9 cellular contexts compared by ENCODE assay signal in the genomic region with DNA sequence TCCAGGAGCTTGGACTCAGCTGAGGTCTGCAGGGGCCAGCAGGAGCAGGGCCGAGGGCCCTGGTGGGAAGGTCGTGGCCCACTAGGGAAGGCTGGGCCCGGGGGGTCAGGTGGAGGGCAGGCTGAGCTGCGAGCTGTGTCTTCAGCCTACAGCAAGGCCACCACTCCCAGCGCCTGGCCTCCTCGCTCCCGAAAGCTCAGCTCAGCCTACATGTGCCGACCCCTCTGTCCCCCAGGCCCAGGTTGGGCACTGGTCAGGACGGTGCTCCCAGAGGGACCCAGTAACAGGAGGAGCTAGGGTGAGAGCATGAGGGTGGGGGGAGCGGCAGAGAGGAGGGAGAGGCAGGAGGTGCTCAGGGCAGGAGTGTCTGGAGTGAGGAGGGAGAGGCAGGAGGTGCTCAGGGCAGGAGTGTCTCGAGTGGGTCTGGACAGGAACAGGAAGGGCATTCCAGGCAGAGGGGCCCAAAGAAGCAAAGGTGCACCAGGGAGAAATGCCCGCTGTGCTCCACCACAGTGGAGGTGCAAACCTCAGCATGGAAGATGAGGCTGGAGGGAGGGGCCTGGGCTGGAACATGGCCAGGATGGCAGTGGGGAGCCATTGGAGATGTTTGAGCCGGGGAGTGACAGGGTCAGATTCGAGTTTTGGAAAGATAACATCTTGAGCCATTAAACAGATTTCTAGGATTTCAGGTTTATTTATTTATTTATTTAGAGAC. TPM values are rescaled to one million over a fixed set of nuclear protein-coding genes. Genes with fewer than 3 reads are reported as not detected.
DNase-seq lines count a peak whose midpoint lies in the region; ATAC-seq and TF ChIP-seq lines count a peak whose summit lies in the region.
"Had no signal": no experiment of that assay in that cellular context is flagged by ENCODE, and none has a peak within 500 bp of the region (broad histone marks: within the 10 kb centered on the region; RNA-seq: fewer than 3 reads in every experiment).

No MANE protein-coding gene starts in this region.

- peaks cover 5 to 19% (median 16%) of the 10 kb centered on the region in 7 donors for H3K4me1 Mint-ChIP-seq in naive thymus-derived CD4-positive, alpha-beta T cell

- ATAC-seq in naive thymus-derived CD4-positive, alpha-beta T cell = no peak
- ATAC-seq in GM21619 (IDR thresholded peaks at IDR 0.05; ENCODE audit: unreplicated experiment) = no peak
- no peak for ATAC-seq in GM19455 (IDR thresholded peaks at IDR 0.05; ENCODE audit: unreplicated experiment)

- H3K4me3 ChIP-seq in ACC112 (ENCODE audit: low read depth, low read length) (peak overlapping the region; percentile 97), HUES64 (ENCODE audit: low read length) (peak overlapping the region; percentile 63), colonic mucosa (peak overlapping the region; percentile 75)
- peak overlapping the region; percentile 67 for H3K4me3 ChIP-seq in naive thymus-derived CD4-positive, alpha-beta T cell (ENCODE audit: low read length)

- no peaks in the 10 kb centered on the region for H3K79me2 ChIP-seq in ACC112 (ENCODE audit: control insufficient read depth, insufficient read depth, low read length, unreplicated experiment)

- no peak overlapping the region for H2AFZ ChIP-seq in ACC112 (ENCODE audit: low read length, unreplicated experiment)

- H3K9me3 ChIP-seq in HUES64 (ENCODE audit: insufficient read depth, low read depth, low read length) = peaks cover 6% of the 10 kb centered on the region; the same call in 1 of the 2 replicates
- no peaks in the 10 kb centered on the region for H3K9me3 ChIP-seq in colonic mucosa
- no peaks in the 10 kb centered on the region for H3K9me3 ChIP-seq in naive thymus-derived CD4-positive, alpha-beta T cell (ENCODE audit: control insufficient read depth in 2 of 3, low read length in 3 of 3)

- H3K36me3 Mint-ChIP-seq in naive thymus-derived CD4-positive, alpha-beta T cell = no peaks in the 10 kb centered on the region

- H3K27ac ChIP-seq in ACC112 (ENCODE audit: low read depth, low read length) = no peak overlapping the region
- no peak overlapping the region for H3K27ac ChIP-seq in HUES64 (ENCODE audit: low read depth, low read length)
- H3K27ac ChIP-seq in colonic mucosa = peak overlapping the region; percentile 93
- peak overlapping the region; percentile 87 for H3K27ac ChIP-seq in naive thymus-derived CD4-positive, alpha-beta T cell (ENCODE audit: low read depth, low read length)

- H3K9me3 Mint-ChIP-seq in naive thymus-derived CD4-positive, alpha-beta T cell = peaks cover 0 to 3% (median 0%) of the 10 kb centered on the region in 11 donors

- H3K9ac ChIP-seq in HUES64 (ENCODE audit: low read depth, low read length) (no peak overlapping the region), colonic mucosa (ENCODE audit: low read depth in 2 of 2, low read length in 2 of 2) (peak overlapping the region; percentile 69 to 87)

- CTCF ChIA-PET in naive thymus-derived CD4-positive, alpha-beta T cell (lab: Charles Lee) = interaction anchor here (0.7 kb wide), 1 partner anchor 38 kb away, joined by 3 read pairs; no protein-coding TSS in a partner anchor

- WGBS in HUES64 = 76% methylated on average over 13 of the region's 14 CpGs

- intact Hi-C loops in colonic mucosa (cut with DNase I) = loop anchor here (10.0 kb wide), 1 partner anchor 190 kb away; no protein-coding TSS in a partner anchor
- intact Hi-C loops in naive thymus-derived CD4-positive, alpha-beta T cell (cut with micrococcal nuclease) = loop anchor here in 1 of 2 donors (5.0 to 10.0 kb wide), 6 partner anchors 73 to 433 kb away; partner anchors contain the start of genes BRF1, JAG2, NUDT14 and TEDC1

- DNase-seq in colonic mucosa (no peak), putamen (ENCODE audit: low spot score) (no peak)
- peak in 1 of 9 donors; percentile 11 for DNase-seq in naive thymus-derived CD4-positive, alpha-beta T cell
- no peak for DNase-seq in activated effector memory CD4-positive, alpha-beta T cell treated with Interleukin-2 at 50 U/mL for 16 hours

- H3K27ac Mint-ChIP-seq in naive thymus-derived CD4-positive, alpha-beta T cell = peak overlapping the region in 8 of 9 donors; percentile 41 to 77 (median 62)

- H3K27me3 ChIP-seq in ACC112 (ENCODE audit: insufficient read depth, low read length) (peaks cover under 1% of the 10 kb centered on the region; the same call in 1 of the 2 replicates), HUES64 (ENCODE audit: insufficient read depth, low read length) (peaks cover 26% of the 10 kb centered on the region), colonic mucosa (no peaks in the 10 kb centered on the region)
- H3K27me3 ChIP-seq in naive thymus-derived CD4-positive, alpha-beta T cell (ENCODE audit: control insufficient read depth in 2 of 2, insufficient read depth in 2 of 2, low read length in 2 of 2) = no peaks in the 10 kb centered on the region

- peaks cover 34% of the 10 kb centered on the region for H3K4me1 ChIP-seq in ACC112 (ENCODE audit: control insufficient read depth, insufficient read depth, low read length, unreplicated experiment)
- H3K4me1 ChIP-seq in HUES64 (ENCODE audit: insufficient read depth, low read length) = 0 out of 2 replicates have a peak, but pooled peaks cover 13% of the 10 kb centered on the region
- H3K4me1 ChIP-seq in colonic mucosa = peaks cover 18% of the 10 kb centered on the region
- peaks cover 14 to 15% of the 10 kb centered on the region in 2 donors for H3K4me1 ChIP-seq in naive thymus-derived CD4-positive, alpha-beta T cell (ENCODE audit: control insufficient read depth in 2 of 2, insufficient read depth in 2 of 2, low read length in 2 of 2)

- TF ChIP-seq CTCF in colonic mucosa (IDR thresholded peaks at IDR 0.05) = no peak

- POLR2A ChIA-PET in naive thymus-derived CD4-positive, alpha-beta T cell (lab: Charles Lee) = interaction anchor here (0.6 to 1.1 kb wide), 3 partner anchors 14 to 73 kb away, joined by 3 read pairs; partner anchors contain the start of genes CDCA4 and GPR132

- H3K36me3 ChIP-seq in ACC112 (ENCODE audit: insufficient read depth, low read length) (no peaks in the 10 kb centered on the region), HUES64 (ENCODE audit: insufficient read depth, low read length) (no peaks in the 10 kb centered on the region), colonic mucosa (no peaks in the 10 kb centered on the region)
- H3K36me3 ChIP-seq in naive thymus-derived CD4-positive, alpha-beta T cell (ENCODE audit: control insufficient read depth in 2 of 3, insufficient read depth in 3 of 3, low read length in 3 of 3) = no peaks in the 10 kb centered on the region

- peaks cover 0 to 5% (median 0%) of the 10 kb centered on the region in 5 donors for H3K27me3 Mint-ChIP-seq in naive thymus-derived CD4-positive, alpha-beta T cell

- peak overlapping the region; percentile 46 to 84 (median 72) for H3K4me3 Mint-ChIP-seq in naive thymus-derived CD4-positive, alpha-beta T cell

RNA-seq across cellular contexts. Expression of gene GPR132, which starts 29.1 kb away (rescaled TPM):
- polyA plus RNA-seq in HUES64 (2013, experiment 1 of 2) = 0.15 TPM
- not detected for polyA plus RNA-seq in HUES64 (2013, experiment 2 of 2)
- 1 to 10 TPM; 1.0 TPM for total RNA-seq in colonic mucosa
- total RNA-seq in naive thymus-derived CD4-positive, alpha-beta T cell = 10 to 100 TPM; 37.8 to 58.7 (median 45.2) TPM
- polyA plus RNA-seq in naive thymus-derived CD4-positive, alpha-beta T cell = 10 to 100 TPM in 1 of 2 donors, 1 to 10 TPM in 1; 9.3 to 40.2 TPM
- total RNA-seq: M059J had no signal

Comparison
In these comparisons a context has a peak if more than half of its experiments do, and no peak if none do; other contexts are left out.
1. H3K27ac ChIP-seq: peak in colonic mucosa (single experiment) and naive thymus-derived CD4-positive, alpha-beta T cell (single experiment); none in ACC112 (single experiment) and HUES64 (single experiment).
2. RNA of gene GPR132, which starts 29.1 kb away (total RNA-seq): 37.8 to 58.7 TPM in naive thymus-derived CD4-positive, alpha-beta T cell; 1.0 TPM in colonic mucosa; every median in the first group is over 10 times any median in the second.
3. Peak in every context shown above with its lines, with median percentiles within 50 percentile points of each other: H3K4me3 ChIP-seq.